In the genomic region with DNA sequence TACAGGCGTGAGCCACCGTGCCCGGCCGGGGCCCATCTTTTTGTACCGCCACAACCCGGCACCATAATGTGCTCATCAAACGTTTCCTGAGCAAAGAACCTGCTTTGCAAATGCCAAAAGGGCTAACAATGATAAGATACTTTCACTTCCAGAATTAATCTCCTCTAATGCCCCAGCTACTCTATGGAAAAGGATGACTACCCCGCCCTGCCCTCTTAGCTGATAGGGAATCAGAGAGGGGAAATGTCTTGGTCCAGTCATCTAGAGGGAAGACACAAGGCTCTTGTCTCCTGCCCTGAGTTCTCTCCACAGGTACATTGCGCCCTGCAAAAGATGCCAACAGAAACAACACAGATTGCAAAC, we compare ENCODE assay signal across 8 cellular contexts. TPM values are rescaled to one million over a fixed set of nuclear protein-coding genes. Genes with fewer than 3 reads are reported as not detected.
DNase-seq lines count a peak whose midpoint lies in the region; ATAC-seq and TF ChIP-seq lines count a peak whose summit lies in the region.

No MANE protein-coding gene starts in this region.

- peak overlapping the region; percentile 86 for H3K27ac Mint-ChIP-seq in activated naive CD4-positive, alpha-beta T cell treated with anti-CD3 and anti-CD28 coated beads for 36 hours
- peak overlapping the region; percentile 87 for H3K27ac Mint-ChIP-seq in activated T-helper 17 cell treated with anti-CD3 and anti-CD28 coated beads, Interleukin-2, amount 50 U/mL, for 72 hours

- CTCF ChIA-PET in activated naive CD4-positive, alpha-beta T cell treated with anti-CD3 and anti-CD28 coated beads for 36 hours (lab: Charles Lee): no interaction called here

- TF ChIP-seq EP300 in tibial nerve (IDR thresholded peaks at IDR 0.05): no peak

- H3K4me3 Mint-ChIP-seq in activated naive CD4-positive, alpha-beta T cell treated with anti-CD3 and anti-CD28 coated beads for 36 hours: peak overlapping the region; percentile 88
- H3K4me3 Mint-ChIP-seq in activated T-helper 17 cell treated with anti-CD3 and anti-CD28 coated beads, Interleukin-2, amount 50 U/mL, for 72 hours: peak overlapping the region; percentile 97

- 79% methylated on average over 9 of the region's 9 CpGs for WGBS in liver
- 63 to 72% methylated on average over 9 of the region's 9 CpGs for WGBS in tibial nerve, 2 donors

- no peaks in the 10 kb centered on the region for H3K27me3 ChIP-seq in liver (ENCODE audit: control insufficient read depth in 4 of 4, insufficient read depth in 4 of 4, low read length in 3 of 4)
- no peaks in the 10 kb centered on the region for H3K27me3 ChIP-seq in tibial nerve

- no peak for TF ChIP-seq RAD21 in liver (IDR thresholded peaks at IDR 0.05)

- peak; percentile 29 for DNase-seq in activated naive CD4-positive, alpha-beta T cell treated with anti-CD3 and anti-CD28 coated beads for 36 hours
- DNase-seq in activated naive CD4-positive, alpha-beta T cell treated with anti-CD3 and anti-CD28 coated beads, Interleukin-2, amount 50 U/mL, for 16 hours: no peak
- no peak for DNase-seq in tibial nerve (ENCODE audit: low spot score in 2 of 2)
- DNase-seq in NCI-H146 treated with DMSO at 0.1 percent for 48 hours (lab: John Stamatoyannopoulos, UW; ENCODE audit: unreplicated experiment): no peak
- DNase-seq in iPS-NIHi7 (ENCODE audit: extremely low spot score): no peak

- H3K36me3 Mint-ChIP-seq in activated naive CD4-positive, alpha-beta T cell treated with anti-CD3 and anti-CD28 coated beads for 36 hours (ENCODE audit: low read depth): no peaks in the 10 kb centered on the region
- no peaks in the 10 kb centered on the region for H3K36me3 Mint-ChIP-seq in activated T-helper 17 cell treated with anti-CD3 and anti-CD28 coated beads, Interleukin-2, amount 50 U/mL, for 72 hours (ENCODE audit: low read depth)

- peaks cover 14% of the 10 kb centered on the region for H3K4me1 Mint-ChIP-seq in activated naive CD4-positive, alpha-beta T cell treated with anti-CD3 and anti-CD28 coated beads for 36 hours (ENCODE audit: low read depth)
- peaks cover 14% of the 10 kb centered on the region for H3K4me1 Mint-ChIP-seq in activated T-helper 17 cell treated with anti-CD3 and anti-CD28 coated beads, Interleukin-2, amount 50 U/mL, for 72 hours

- H3K4me1 ChIP-seq in liver (ENCODE audit: control insufficient read depth in 4 of 4, insufficient read depth in 4 of 4, low read length in 3 of 4): peaks cover 0 to 11% (median 6%) of the 10 kb centered on the region in 4 donors
- H3K4me1 ChIP-seq in tibial nerve: peaks cover 0 to 14% (median 5%) of the 10 kb centered on the region in 4 donors

- H3K4me3 ChIP-seq in liver (ENCODE audit: low read depth in 1 of 3, low read length in 3 of 3): peak overlapping the region; percentile 64 to 84 (median 76)
- peak overlapping the region; percentile 52 to 90 (median 68) for H3K4me3 ChIP-seq in tibial nerve

- no peaks in the 10 kb centered on the region for H3K9me3 ChIP-seq in liver (ENCODE audit: control insufficient read depth in 4 of 4, low read length in 3 of 4)
- no peaks in the 10 kb centered on the region for H3K9me3 ChIP-seq in tibial nerve

- no peak for TF ChIP-seq POLR2A in tibial nerve (IDR thresholded peaks at IDR 0.05)

- intact Hi-C loops in activated naive CD4-positive, alpha-beta T cell treated with anti-CD3 and anti-CD28 coated beads for 36 hours (cut with micrococcal nuclease): loop anchor here (2.0 to 10.0 kb wide), 2 partner anchors 74 to 194 kb away; partner anchors contain the start of gene PACSIN2

- H3K36me3 ChIP-seq in liver (ENCODE audit: control insufficient read depth in 4 of 4, insufficient read depth in 3 of 4, low read depth in 1 of 4, low read length in 3 of 4) (no peaks in the 10 kb centered on the region), tibial nerve (peaks cover 0 to 9% (median 0%) of the 10 kb centered on the region in 3 donors)

- peak overlapping the region in 1 of 2 donors; percentile 45 for H3K27ac ChIP-seq in liver (ENCODE audit: low read depth in 1 of 2, low read length in 2 of 2)
- peak overlapping the region in 2 of 4 donors; percentile 22 to 79 for H3K27ac ChIP-seq in tibial nerve

- TF ChIP-seq CTCF in liver (IDR thresholded peaks at IDR 0.05; ENCODE audit: low read depth, low read length, missing input control) (no peak), tibial nerve (IDR thresholded peaks at IDR 0.05) (no peak)

- H3K9ac ChIP-seq in liver (ENCODE audit: low read depth in 1 of 2, low read length in 2 of 2): peak overlapping the region in 1 of 2 donors; percentile 48

- no peaks in the 10 kb centered on the region for H3K9me3 Mint-ChIP-seq in activated naive CD4-positive, alpha-beta T cell treated with anti-CD3 and anti-CD28 coated beads for 36 hours
- no peaks in the 10 kb centered on the region for H3K9me3 Mint-ChIP-seq in activated T-helper 17 cell treated with anti-CD3 and anti-CD28 coated beads, Interleukin-2, amount 50 U/mL, for 72 hours

- peak; percentile 9 for ATAC-seq in activated T-helper 17 cell treated with anti-CD3 and anti-CD28 coated beads, Interleukin-2, amount 50 U/mL, for 72 hours (replicated peaks)
- ATAC-seq in HG03139 (IDR thresholded peaks at IDR 0.05; ENCODE audit: unreplicated experiment): no peak

- no peaks in the 10 kb centered on the region for H3K27me3 Mint-ChIP-seq in activated naive CD4-positive, alpha-beta T cell treated with anti-CD3 and anti-CD28 coated beads for 36 hours (ENCODE audit: low read depth)
- no peaks in the 10 kb centered on the region for H3K27me3 Mint-ChIP-seq in activated T-helper 17 cell treated with anti-CD3 and anti-CD28 coated beads, Interleukin-2, amount 50 U/mL, for 72 hours

TF ChIP-seq in liver, 16 proteins besides CTCF, POLR2A, EP300 and RAD21 (continues in another document):
- TF ChIP-seq TAF1 (conservative IDR thresholded peaks at IDR 0.05) (no peak), JUND (IDR thresholded peaks at IDR 0.05) (no peak), HNF4G (IDR thresholded peaks at IDR 0.05) (no peak), YY1 (IDR thresholded peaks at IDR 0.05) (no peak), FOXA2 (IDR thresholded peaks at IDR 0.05) (no peak), NR2F2 (IDR thresholded peaks at IDR 0.05) (no peak), SP1 (IDR thresholded peaks at IDR 0.05) (no peak)
- TF ChIP-seq, protein P1, sequence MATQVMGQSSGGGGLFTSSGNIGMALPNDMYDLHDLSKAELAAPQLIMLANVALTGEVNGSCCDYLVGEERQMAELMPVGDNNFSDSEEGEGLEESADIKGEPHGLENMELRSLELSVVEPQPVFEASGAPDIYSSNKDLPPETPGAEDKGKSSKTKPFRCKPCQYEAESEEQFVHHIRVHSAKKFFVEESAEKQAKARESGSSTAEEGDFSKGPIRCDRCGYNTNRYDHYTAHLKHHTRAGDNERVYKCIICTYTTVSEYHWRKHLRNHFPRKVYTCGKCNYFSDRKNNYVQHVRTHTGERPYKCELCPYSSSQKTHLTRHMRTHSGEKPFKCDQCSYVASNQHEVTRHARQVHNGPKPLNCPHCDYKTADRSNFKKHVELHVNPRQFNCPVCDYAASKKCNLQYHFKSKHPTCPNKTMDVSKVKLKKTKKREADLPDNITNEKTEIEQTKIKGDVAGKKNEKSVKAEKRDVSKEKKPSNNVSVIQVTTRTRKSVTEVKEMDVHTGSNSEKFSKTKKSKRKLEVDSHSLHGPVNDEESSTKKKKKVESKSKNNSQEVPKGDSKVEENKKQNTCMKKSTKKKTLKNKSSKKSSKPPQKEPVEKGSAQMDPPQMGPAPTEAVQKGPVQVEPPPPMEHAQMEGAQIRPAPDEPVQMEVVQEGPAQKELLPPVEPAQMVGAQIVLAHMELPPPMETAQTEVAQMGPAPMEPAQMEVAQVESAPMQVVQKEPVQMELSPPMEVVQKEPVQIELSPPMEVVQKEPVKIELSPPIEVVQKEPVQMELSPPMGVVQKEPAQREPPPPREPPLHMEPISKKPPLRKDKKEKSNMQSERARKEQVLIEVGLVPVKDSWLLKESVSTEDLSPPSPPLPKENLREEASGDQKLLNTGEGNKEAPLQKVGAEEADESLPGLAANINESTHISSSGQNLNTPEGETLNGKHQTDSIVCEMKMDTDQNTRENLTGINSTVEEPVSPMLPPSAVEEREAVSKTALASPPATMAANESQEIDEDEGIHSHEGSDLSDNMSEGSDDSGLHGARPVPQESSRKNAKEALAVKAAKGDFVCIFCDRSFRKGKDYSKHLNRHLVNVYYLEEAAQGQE (IDR thresholded peaks at IDR 0.05): no peak
- TF ChIP-seq, protein P2, sequence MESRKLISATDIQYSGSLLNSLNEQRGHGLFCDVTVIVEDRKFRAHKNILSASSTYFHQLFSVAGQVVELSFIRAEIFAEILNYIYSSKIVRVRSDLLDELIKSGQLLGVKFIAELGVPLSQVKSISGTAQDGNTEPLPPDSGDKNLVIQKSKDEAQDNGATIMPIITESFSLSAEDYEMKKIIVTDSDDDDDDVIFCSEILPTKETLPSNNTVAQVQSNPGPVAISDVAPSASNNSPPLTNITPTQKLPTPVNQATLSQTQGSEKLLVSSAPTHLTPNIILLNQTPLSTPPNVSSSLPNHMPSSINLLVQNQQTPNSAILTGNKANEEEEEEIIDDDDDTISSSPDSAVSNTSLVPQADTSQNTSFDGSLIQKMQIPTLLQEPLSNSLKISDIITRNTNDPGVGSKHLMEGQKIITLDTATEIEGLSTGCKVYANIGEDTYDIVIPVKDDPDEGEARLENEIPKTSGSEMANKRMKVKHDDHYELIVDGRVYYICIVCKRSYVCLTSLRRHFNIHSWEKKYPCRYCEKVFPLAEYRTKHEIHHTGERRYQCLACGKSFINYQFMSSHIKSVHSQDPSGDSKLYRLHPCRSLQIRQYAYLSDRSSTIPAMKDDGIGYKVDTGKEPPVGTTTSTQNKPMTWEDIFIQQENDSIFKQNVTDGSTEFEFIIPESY (IDR thresholded peaks at IDR 0.05): no peak

RNA-seq across cellular contexts. Expression of gene TTLL1, which starts 0.6 kb away (rescaled TPM):
- 1 to 10 TPM; 7.4 TPM for total RNA-seq in activated naive CD4-positive, alpha-beta T cell treated with anti-CD3 and anti-CD28 coated beads for 36 hours
- total RNA-seq in activated T-helper 17 cell treated with anti-CD3 and anti-CD28 coated beads, Interleukin-2, amount 50 U/mL, for 72 hours: 1 to 10 TPM; 2.9 to 4.1 TPM
- total RNA-seq in liver: 1 to 10 TPM in 1 of 2 donors, under 1 TPM in 1; 0.50 to 2.2 TPM
- polyA plus RNA-seq in liver: 1 to 10 TPM; 1.1 to 1.2 TPM
- 1 to 10 TPM; 1.6 to 9.8 (median 7.3) TPM for total RNA-seq in tibial nerve

RNA-seq across cellular contexts. Expression of gene BIK, which starts 22.0 kb away (rescaled TPM):
- 1 to 10 TPM; 2.0 to 2.5 TPM for total RNA-seq in activated naive CD4-positive, alpha-beta T cell treated with anti-CD3 and anti-CD28 coated beads for 36 hours
- total RNA-seq in activated T-helper 17 cell treated with anti-CD3 and anti-CD28 coated beads, Interleukin-2, amount 50 U/mL, for 72 hours: 1 to 10 TPM; 1.9 to 4.0 TPM
- total RNA-seq in liver (under 1 TPM in 1 of 2 donors, not detected in 1; 0.33 TPM), tibial nerve (not detected)
- under 1 TPM; 0.23 to 0.89 TPM for polyA plus RNA-seq in liver

RNA-seq across cellular contexts. Expression of gene MCAT, which starts 54.6 kb away (rescaled TPM):
- 10 to 100 TPM in 1 of 2 experiments, 1 to 10 TPM in 1; 10.0 to 10.5 TPM for total RNA-seq in activated naive CD4-positive, alpha-beta T cell treated with anti-CD3 and anti-CD28 coated beads for 36 hours
- 10 to 100 TPM in 1 of 2 donors, 1 to 10 TPM in 1; 7.3 to 18.2 TPM for total RNA-seq in activated T-helper 17 cell treated with anti-CD3 and anti-CD28 coated beads, Interleukin-2, amount 50 U/mL, for 72 hours
- 10 to 100 TPM in 1 of 2 donors, 1 to 10 TPM in 1; 8.3 to 14.0 TPM for total RNA-seq in liver
- 10 to 100 TPM; 15.5 to 22.6 TPM for polyA plus RNA-seq in liver
- total RNA-seq in tibial nerve: 10 to 100 TPM; 20.2 to 44.4 (median 31.9) TPM
